13 cellular contexts compared by ENCODE assay signal in genomic region chr15:94258246-94258645, GRCh38. TPM values are rescaled to one million over a fixed set of nuclear protein-coding genes. Genes with fewer than 3 reads are reported as not detected.
DNase-seq lines count a peak whose midpoint lies in the region; ATAC-seq, FAIRE-seq and TF ChIP-seq lines count a peak whose summit lies in the region.
"Had no signal": no experiment of that assay in that cellular context is flagged by ENCODE, and none has a peak within 500 bp of the region (broad histone marks: within the 10 kb centered on the region; RNA-seq: fewer than 3 reads in every experiment).

No MANE protein-coding gene starts in this region.

- H3K4me1 ChIP-seq in OCI-LY1 (ENCODE audit: insufficient read depth, low read length, severe bottlenecking) (peaks cover 100% of the 10 kb centered on the region), H9 (ENCODE audit: insufficient read depth, low read length) (no peaks in the 10 kb centered on the region), mesendoderm (ENCODE audit: control insufficient read depth, low read depth, low read length) (no peaks in the 10 kb centered on the region)
- H3K4me1 ChIP-seq: SJCRH30 had no signal

- no peak overlapping the region for H3K14ac ChIP-seq in H9 (ENCODE audit: insufficient read depth, low read length)

- H3K4ac ChIP-seq in H9 (ENCODE audit: low read depth, low read length) (no peak overlapping the region), mesendoderm (ENCODE audit: low read depth, low read length) (no peak overlapping the region)

- H3K27ac Mint-ChIP-seq in H9, result no peak overlapping the region

- no peak overlapping the region for H2BK20ac ChIP-seq in H9 (ENCODE audit: low read depth, low read length, poor library complexity, severe bottlenecking)

- H4K20me1 ChIP-seq in OCI-LY1 (ENCODE audit: insufficient read depth, low read length) (no peaks in the 10 kb centered on the region), H9 (ENCODE audit: control insufficient read depth, insufficient read depth, insufficient read length) (no peaks in the 10 kb centered on the region)

- H3K23me2 ChIP-seq in H9 (ENCODE audit: insufficient read length, low read depth, low read length, poor library complexity, severe bottlenecking), result no peaks in the 10 kb centered on the region

- peaks cover 1% of the 10 kb centered on the region for H3K9me3 Mint-ChIP-seq in activated T-cell treated with anti-CD3 and anti-CD28 coated beads, Interleukin-2, amount 50 U/mL, for 4 hours
- no peaks in the 10 kb centered on the region for H3K9me3 Mint-ChIP-seq in H9
- H3K9me3 Mint-ChIP-seq: neural crest cell had no signal

- no peak overlapping the region for H4K5ac ChIP-seq in H9 (ENCODE audit: insufficient read length, low read depth, low read length)
- H4K5ac ChIP-seq in mesendoderm (ENCODE audit: low read length), result no peak overlapping the region

- no peaks in the 10 kb centered on the region for H3K27me3 Mint-ChIP-seq in activated T-cell treated with anti-CD3 and anti-CD28 coated beads, Interleukin-2, amount 50 U/mL, for 4 hours (ENCODE audit: low read depth)
- no peaks in the 10 kb centered on the region for H3K27me3 Mint-ChIP-seq in H9 (ENCODE audit: low read depth)

- peak overlapping the region; percentile 95 for H3K27ac ChIP-seq in OCI-LY1 (ENCODE audit: low read depth, low read length, poor library complexity, severe bottlenecking)
- H3K27ac ChIP-seq in H9 (ENCODE audit: insufficient read length, low read depth, low read length), result no peak overlapping the region
- H3K27ac ChIP-seq in mesendoderm (ENCODE audit: low read depth, low read length), result no peak overlapping the region
- H3K27ac ChIP-seq: SJCRH30 had no signal

- peak; percentile 93 for FAIRE-seq in GM18507 (lab: Jason Lieb, UNC)
- FAIRE-seq: astrocyte had no signal

- no peak overlapping the region for H3K23ac ChIP-seq in H9 (ENCODE audit: insufficient read length, low read depth, low read length)
- H3K23ac ChIP-seq in mesendoderm (ENCODE audit: low read length), result no peak overlapping the region

- WGBS in H9 (ENCODE audit: extremely low coverage, insufficient read length, low lambda C conversion rate), result no CpG with 5 or more reads among the region's 2 CpGs
- no CpG with 5 or more reads among the region's 2 CpGs for WGBS in mesendoderm (ENCODE audit: extremely low coverage, insufficient coverage, low lambda C conversion rate)

- no peak overlapping the region for H2BK12ac ChIP-seq in H9 (ENCODE audit: insufficient read length, low read depth, low read length)

- H3K4me3 ChIP-seq in OCI-LY1 (ENCODE audit: low read depth, low read length, poor library complexity, severe bottlenecking), result no peak overlapping the region
- no peak overlapping the region for H3K4me3 ChIP-seq in mesendoderm (ENCODE audit: low read length)
- H3K4me3 ChIP-seq: SJCRH30 had no signal

- H2BK5ac ChIP-seq in H9 (ENCODE audit: insufficient read length, low read length), result no peak overlapping the region
- no peak overlapping the region for H2BK5ac ChIP-seq in mesendoderm (ENCODE audit: low read length)

- H2AK5ac ChIP-seq in H9 (ENCODE audit: insufficient read length, low read length) (no peak overlapping the region), mesendoderm (ENCODE audit: low read length) (no peak overlapping the region)

- H3K4me2 ChIP-seq in OCI-LY1 (ENCODE audit: low read length), result peak overlapping the region; percentile 53
- no peak overlapping the region for H3K4me2 ChIP-seq in H9 (ENCODE audit: insufficient read depth, insufficient read length, low read length)
- H3K4me2 ChIP-seq in mesendoderm (ENCODE audit: low read length), result no peak overlapping the region

- TF ChIP-seq CTCF in OCI-LY1 (IDR thresholded peaks at IDR 0.05; ENCODE audit: low read length), result no peak
- no peak for TF ChIP-seq CTCF in H9 (conservative IDR thresholded peaks at IDR 0.05)

- no peak overlapping the region for H4K91ac ChIP-seq in H9 (ENCODE audit: insufficient read length, low read depth, low read length)

- no peak overlapping the region for H4K8ac ChIP-seq in H9 (replicated peaks; ENCODE audit: insufficient read length, low read depth, low read length)
- no peak overlapping the region for H4K8ac ChIP-seq in mesendoderm (ENCODE audit: low read depth, low read length)

- H3K4me3 Mint-ChIP-seq in activated T-cell treated with anti-CD3 and anti-CD28 coated beads, Interleukin-2, amount 50 U/mL, for 4 hours, result no peak overlapping the region
- no peak overlapping the region for H3K4me3 Mint-ChIP-seq in H9
- H3K4me3 Mint-ChIP-seq: neural crest cell had no signal

- H3K79me2 ChIP-seq in OCI-LY1 (ENCODE audit: insufficient read depth, low read length), result peaks cover 41% of the 10 kb centered on the region
- H3K79me2 ChIP-seq in H9 (ENCODE audit: insufficient read depth, low read length), result no peaks in the 10 kb centered on the region
- no peaks in the 10 kb centered on the region for H3K79me2 ChIP-seq in mesendoderm (ENCODE audit: control insufficient read depth, insufficient read depth, low read length)

- H3K18ac ChIP-seq in H9 (ENCODE audit: insufficient read length, low read depth, low read length) (no peak overlapping the region), mesendoderm (ENCODE audit: low read length) (no peak overlapping the region)

- no peak for DNase-seq in GM18507 (ENCODE audit: extremely low spot score, insufficient read length, low read depth)
- no peak for DNase-seq in activated T-cell treated with anti-CD3 and anti-CD28 coated beads, Interleukin-2, amount 50 U/mL, for 4 hours
- DNase-seq in NCI-H2029 (lab: John Stamatoyannopoulos, UW), result no peak
- no peak for DNase-seq in H9
- DNase-seq in mesendoderm, result no peak
- DNase-seq: NCI-H2107; SJCRH30; stimulated activated CD4-positive, alpha-beta T cell treated with anti-CD3 and anti-CD28 coated beads, Interleukin-2, amount 100 ng/mL, for 24 hours had no signal

- H3K9me3 ChIP-seq in OCI-LY1 (ENCODE audit: low read length) (no peaks in the 10 kb centered on the region), H9 (ENCODE audit: control insufficient read depth, low read depth, low read length) (no peaks in the 10 kb centered on the region)
- H3K9me3 ChIP-seq: SJCRH30 had no signal

- H3K79me1 ChIP-seq in H9 (ENCODE audit: insufficient read depth, low read depth, low read length, poor library complexity, severe bottlenecking), result no peaks in the 10 kb centered on the region
- no peaks in the 10 kb centered on the region for H3K79me1 ChIP-seq in mesendoderm (ENCODE audit: low read length)

- H3K36me3 ChIP-seq in OCI-LY1 (ENCODE audit: insufficient read depth, low read length), result no peaks in the 10 kb centered on the region
- H3K36me3 ChIP-seq in mesendoderm (ENCODE audit: control insufficient read depth, insufficient read depth, low read length), result no peaks in the 10 kb centered on the region
- H3K36me3 ChIP-seq: SJCRH30 had no signal

- H3K4me1 Mint-ChIP-seq in activated T-cell treated with anti-CD3 and anti-CD28 coated beads, Interleukin-2, amount 50 U/mL, for 4 hours (ENCODE audit: low read depth), result peaks cover 50% of the 10 kb centered on the region
- H3K4me1 Mint-ChIP-seq in H9, result no peaks in the 10 kb centered on the region
- H3K4me1 Mint-ChIP-seq: neural crest cell had no signal

- H3T11ph ChIP-seq in H9 (ENCODE audit: low read length), result no peak overlapping the region

- H3F3A ChIP-seq in OCI-LY1 (ENCODE audit: insufficient read depth, low read length), result peaks cover 3% of the 10 kb centered on the region; the same call in 1 of the 2 replicates

- H3K56ac ChIP-seq in H9 (ENCODE audit: insufficient read length, low read depth, low read length), result no peak overlapping the region
- H3K56ac ChIP-seq in mesendoderm (ENCODE audit: low read length), result no peak overlapping the region

- H2AFZ ChIP-seq in OCI-LY1 (ENCODE audit: low read length) (no peak overlapping the region), H9 (ENCODE audit: low read length) (no peak overlapping the region)

- no peak overlapping the region for H2BK15ac ChIP-seq in H9 (ENCODE audit: low read depth, low read length)
- H2BK15ac ChIP-seq in mesendoderm (replicated peaks; ENCODE audit: low read depth), result no peak overlapping the region

- H3K9ac ChIP-seq in OCI-LY1 (ENCODE audit: low read length) (peak overlapping the region; percentile 22), H9 (ENCODE audit: extremely low read depth, insufficient read length, low read length) (no peak overlapping the region), mesendoderm (ENCODE audit: low read length) (no peak overlapping the region)

- no peaks in the 10 kb centered on the region for H3K9me2 ChIP-seq in OCI-LY1 (ENCODE audit: low read depth, low read length)

- peaks cover 9% of the 10 kb centered on the region for H3K36me3 Mint-ChIP-seq in activated T-cell treated with anti-CD3 and anti-CD28 coated beads, Interleukin-2, amount 50 U/mL, for 4 hours (ENCODE audit: insufficient read depth)
- H3K36me3 Mint-ChIP-seq in H9 (ENCODE audit: insufficient read depth in 1 of 3, low read depth in 3 of 3), result no peaks in the 10 kb centered on the region; a peak in 1 of 7 replicates

- no peaks in the 10 kb centered on the region for H3K27me3 ChIP-seq in OCI-LY1 (ENCODE audit: insufficient read depth, low read length)
- H3K27me3 ChIP-seq in H9 (ENCODE audit: insufficient read depth, low read length), result no peaks in the 10 kb centered on the region
- no peaks in the 10 kb centered on the region for H3K27me3 ChIP-seq in mesendoderm (ENCODE audit: insufficient read depth, low read length, poor library complexity)
- H3K27me3 ChIP-seq: SJCRH30 had no signal

- ATAC-seq in GM21390 (IDR thresholded peaks at IDR 0.05; ENCODE audit: unreplicated experiment) (peak; percentile 63), HG03064 (IDR thresholded peaks at IDR 0.05; ENCODE audit: low read depth, unreplicated experiment) (peak; percentile 53)
- ATAC-seq in activated T-cell treated with anti-CD3 and anti-CD28 coated beads, Interleukin-2, amount 50 U/mL, for 4 hours, result no peak

- H2BK120ac ChIP-seq in H9 (ENCODE audit: low read depth, low read length, poor library complexity, severe bottlenecking), result no peak overlapping the region
- no peak overlapping the region for H2BK120ac ChIP-seq in mesendoderm (ENCODE audit: low read depth, low read length)

RNA-seq across cellular contexts. Expression of gene MCTP2, which starts 26.9 kb away (rescaled TPM):
- total RNA-seq in activated T-cell treated with anti-CD3 and anti-CD28 coated beads, Interleukin-2, amount 50 U/mL, for 4 hours, result 10 to 100 TPM in 2 of 3 donors, 1 to 10 TPM in 1; 9.5 to 18.1 (median 14.2) TPM
- 1.3 and 2.0 TPM in 2 replicates for total RNA-seq in H9 (2021)
- 1.4 TPM for polyA plus RNA-seq in mesendoderm (2013, experiment 1 of 2)
- 1.5 TPM for polyA plus RNA-seq in mesendoderm (2013, experiment 2 of 2)

Comparison
In these comparisons a context has a peak if more than half of its experiments do, and no peak if none do; other contexts are left out.
1. ATAC-seq: peak in GM21390 (single experiment) and HG03064 (single experiment); none in activated T-cell treated with anti-CD3 and anti-CD28 coated beads, Interleukin-2, amount 50 U/mL, for 4 hours (0 of 2).